9 cellular contexts compared by ENCODE assay signal in the genomic region with DNA sequence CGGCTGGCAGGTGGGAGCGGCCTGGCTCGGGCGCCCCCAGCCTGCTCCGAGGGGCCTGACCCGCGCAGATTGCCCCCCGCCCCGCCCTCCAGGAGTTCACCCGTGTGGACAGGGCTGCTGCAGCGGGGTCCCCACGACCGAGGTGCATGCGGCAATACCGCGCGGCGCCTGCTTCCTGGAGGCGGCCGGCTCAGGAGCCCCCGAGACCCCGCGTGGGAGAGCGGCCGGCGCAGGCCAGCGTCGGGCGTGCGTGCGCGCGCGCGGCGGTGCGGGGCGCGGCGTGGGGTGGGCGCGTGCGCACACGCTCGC. TPM values are rescaled to one million over a fixed set of nuclear protein-coding genes. Genes with fewer than 3 reads are reported as not detected.
DNase-seq lines count a peak whose midpoint lies in the region; ATAC-seq and TF ChIP-seq lines count a peak whose summit lies in the region.
"Had no signal": no experiment of that assay in that cellular context is flagged by ENCODE, and none has a peak within 500 bp of the region (broad histone marks: within the 10 kb centered on the region; RNA-seq: fewer than 3 reads in every experiment).

No MANE protein-coding gene starts in this region.

- H2AFZ ChIP-seq in MM.1S (ENCODE audit: low read length) (no peak overlapping the region), fibroblast of lung (ENCODE audit: low read length) (no peak overlapping the region)

- H4K20me1 ChIP-seq in MM.1S (ENCODE audit: insufficient read depth, low read length) (no peaks in the 10 kb centered on the region), fibroblast of lung (ENCODE audit: control insufficient read depth, extremely low read depth, insufficient read depth, low read length) (no peaks in the 10 kb centered on the region)

- no peak overlapping the region for H3K27ac ChIP-seq in CD4-positive, CD25-positive, alpha-beta regulatory T cell (ENCODE audit: insufficient read depth, low read length, poor library complexity, severe bottlenecking)
- no peak overlapping the region for H3K27ac ChIP-seq in MM.1S (ENCODE audit: low read length)
- no peak overlapping the region for H3K27ac ChIP-seq in fibroblast of lung (ENCODE audit: insufficient read depth, low read length)

- H3K4me2 ChIP-seq in MM.1S (ENCODE audit: low read depth, low read length) (peak overlapping the region; percentile 68; the same call in 1 of the 2 replicates), fibroblast of lung (ENCODE audit: extremely low read depth, insufficient read depth, low read length) (peak overlapping the region; percentile 25)

- peaks cover 4% of the 10 kb centered on the region for H3K36me3 Mint-ChIP-seq in CD4-positive, CD25-positive, alpha-beta regulatory T cell
- no peaks in the 10 kb centered on the region for H3K36me3 Mint-ChIP-seq in osteocyte (ENCODE audit: unreplicated experiment)

- no peak overlapping the region for H3K27ac Mint-ChIP-seq in CD4-positive, CD25-positive, alpha-beta regulatory T cell
- no peak overlapping the region for H3K27ac Mint-ChIP-seq in osteocyte (ENCODE audit: unreplicated experiment)

- peaks cover 68% of the 10 kb centered on the region for H3K27me3 Mint-ChIP-seq in CD4-positive, CD25-positive, alpha-beta regulatory T cell
- H3K27me3 Mint-ChIP-seq in osteocyte (ENCODE audit: unreplicated experiment) = peaks cover 28% of the 10 kb centered on the region

- no peaks in the 10 kb centered on the region for H3K9me3 ChIP-seq in CD4-positive, CD25-positive, alpha-beta regulatory T cell (ENCODE audit: control insufficient read depth in 2 of 2, low read length in 2 of 2)
- H3K9me3 ChIP-seq in MM.1S (replicated peaks; ENCODE audit: insufficient read depth, low read length) = no peaks in the 10 kb centered on the region
- H3K9me3 ChIP-seq in fibroblast of lung (ENCODE audit: control insufficient read depth, insufficient read depth, low read depth, low read length) = no peaks in the 10 kb centered on the region
- H3K9me3 ChIP-seq: pancreas had no signal

- TF ChIP-seq CTCF in MM.1S (IDR thresholded peaks at IDR 0.05; ENCODE audit: low read length) (no peak), fibroblast of lung (conservative IDR thresholded peaks at IDR 0.05 in 1 of 2, IDR thresholded peaks at IDR 0.05 in 1 of 2; ENCODE audit: low read depth in 1 of 2, low read length in 2 of 2) (no peak), osteocyte (IDR thresholded peaks at IDR 0.05) (no peak)

- H3K79me2 ChIP-seq in MM.1S (ENCODE audit: low read length) (no peaks in the 10 kb centered on the region), fibroblast of lung (ENCODE audit: control insufficient read depth, insufficient read depth, low read length) (no peaks in the 10 kb centered on the region)

- H3K9me2 ChIP-seq in MM.1S (replicated peaks; ENCODE audit: insufficient read depth, low read length) = no peaks in the 10 kb centered on the region

- no peak overlapping the region for H3K4me3 ChIP-seq in CD4-positive, CD25-positive, alpha-beta regulatory T cell (ENCODE audit: low read depth, low read length)
- H3K4me3 ChIP-seq in MM.1S (ENCODE audit: low read length) = peak overlapping the region; percentile 22; the same call in 1 of the 2 replicates
- H3K4me3 ChIP-seq in fibroblast of lung (replicated peaks in 1 of 4; ENCODE audit: control extremely low read depth in 1 of 4, insufficient read depth in 1 of 4, low read depth in 3 of 4, low read length in 4 of 4) = no peak overlapping the region

- H3F3A ChIP-seq in MM.1S (ENCODE audit: insufficient read depth, low read length) = no peaks in the 10 kb centered on the region

- ATAC-seq in CD4-positive, CD25-positive, alpha-beta regulatory T cell (ENCODE audit: low read depth in 2 of 2) = peak; percentile 3 to 9
- ATAC-seq in GM19467 (IDR thresholded peaks at IDR 0.05; ENCODE audit: unreplicated experiment) = no peak
- no peak for ATAC-seq in HG03196 (IDR thresholded peaks at IDR 0.05; ENCODE audit: unreplicated experiment)

- H3K9me3 Mint-ChIP-seq in CD4-positive, CD25-positive, alpha-beta regulatory T cell = peaks cover 0 to 9% (median 0%) of the 10 kb centered on the region in 7 donors
- no peaks in the 10 kb centered on the region for H3K9me3 Mint-ChIP-seq in osteocyte (ENCODE audit: unreplicated experiment)

- peaks cover 0 to 15% (median 6%) of the 10 kb centered on the region in 4 donors for H3K4me1 Mint-ChIP-seq in CD4-positive, CD25-positive, alpha-beta regulatory T cell
- peaks cover 13% of the 10 kb centered on the region for H3K4me1 Mint-ChIP-seq in osteocyte (ENCODE audit: unreplicated experiment)

- H3K4me3 Mint-ChIP-seq in CD4-positive, CD25-positive, alpha-beta regulatory T cell = peak overlapping the region in 1 of 4 donors; percentile 87
- H3K4me3 Mint-ChIP-seq in osteocyte (ENCODE audit: unreplicated experiment) = peak overlapping the region; percentile 74

- no peaks in the 10 kb centered on the region for H3K36me3 ChIP-seq in CD4-positive, CD25-positive, alpha-beta regulatory T cell (ENCODE audit: control insufficient read depth, insufficient read depth, low read length)
- no peaks in the 10 kb centered on the region for H3K36me3 ChIP-seq in MM.1S (replicated peaks; ENCODE audit: insufficient read depth, low read length)
- no peaks in the 10 kb centered on the region for H3K36me3 ChIP-seq in fibroblast of lung (ENCODE audit: control insufficient read depth, insufficient read depth, low read length)
- H3K36me3 ChIP-seq: pancreas had no signal

- H3K9ac ChIP-seq in MM.1S (ENCODE audit: low read length) (no peak overlapping the region), fibroblast of lung (ENCODE audit: insufficient read depth, low read length) (no peak overlapping the region)

- DNase-seq in CD4-positive, CD25-positive, alpha-beta regulatory T cell = no peak
- DNase-seq in MM.1S (no peak), fibroblast of lung (ENCODE audit: low read depth in 2 of 2) (no peak), osteocyte (ENCODE audit: extremely low spot score, unreplicated experiment) (no peak), HCEC 1CT (no peak), medulla oblongata (ENCODE audit: extremely low spot score) (no peak)

- peaks cover 16% of the 10 kb centered on the region for H3K27me3 ChIP-seq in CD4-positive, CD25-positive, alpha-beta regulatory T cell (ENCODE audit: control insufficient read depth, insufficient read depth, low read length)
- H3K27me3 ChIP-seq in MM.1S (replicated peaks; ENCODE audit: insufficient read depth, low read length) (peaks cover 66% of the 10 kb centered on the region), fibroblast of lung (ENCODE audit: control insufficient read depth, insufficient read depth, low read length) (peaks cover 30% of the 10 kb centered on the region)
- H3K27me3 ChIP-seq: pancreas had no signal

- peaks cover 24% of the 10 kb centered on the region for H3K4me1 ChIP-seq in CD4-positive, CD25-positive, alpha-beta regulatory T cell (ENCODE audit: control insufficient read depth, insufficient read depth, low read length, poor library complexity, severe bottlenecking)
- no peaks in the 10 kb centered on the region for H3K4me1 ChIP-seq in MM.1S (ENCODE audit: low read length)
- no peaks in the 10 kb centered on the region for H3K4me1 ChIP-seq in fibroblast of lung (ENCODE audit: control insufficient read depth, extremely low read depth, insufficient read depth, low read length)

RNA-seq across cellular contexts. Expression of a gene that starts 1.0 kb away (rescaled TPM):
- 0.20 TPM for total RNA-seq in CD4-positive, CD25-positive, alpha-beta regulatory T cell
- polyA plus RNA-seq in CD4-positive, CD25-positive, alpha-beta regulatory T cell = not detected
- under 0.01 and 0.26 TPM in 2 replicates for total RNA-seq in fibroblast of lung
- 0.07 and 0.11 TPM in 2 replicates for polyA plus RNA-seq in fibroblast of lung
- polyA plus RNA-seq in fibroblast of lung (2012) = 0.30 TPM in 1 of 2 replicates, not detected in the other
- polyA minus RNA-seq in fibroblast of lung (ENCODE audit: low replicate concordance) = not detected in 2 replicates
- total RNA-seq in osteocyte = 1.5 and 2.2 TPM in 2 replicates

RNA-seq across cellular contexts. Expression of a gene that starts 7.2 kb away (rescaled TPM):
- total RNA-seq in CD4-positive, CD25-positive, alpha-beta regulatory T cell = 0.94 TPM
- 1 to 10 TPM in 3 of 4 donors, under 1 TPM in 1; 0.39 to 4.8 (median 1.9) TPM for polyA plus RNA-seq in CD4-positive, CD25-positive, alpha-beta regulatory T cell
- total RNA-seq in fibroblast of lung = 4.0 and 7.7 TPM in 2 replicates
- polyA plus RNA-seq in fibroblast of lung = 0.53 and 1.1 TPM in 2 replicates
- polyA plus RNA-seq in fibroblast of lung (2012) = 2.8 and 3.4 TPM in 2 replicates
- polyA minus RNA-seq in fibroblast of lung (ENCODE audit: low replicate concordance) = 0.26 and 0.55 TPM in 2 replicates
- total RNA-seq in osteocyte = 2.9 and 3.7 TPM in 2 replicates

RNA-seq across cellular contexts. Expression of a gene that starts 21.8 kb away (rescaled TPM):
- total RNA-seq in CD4-positive, CD25-positive, alpha-beta regulatory T cell = 234 TPM
- polyA plus RNA-seq in CD4-positive, CD25-positive, alpha-beta regulatory T cell = 10 to 100 TPM; 31.9 to 40.7 (median 36.7) TPM
- total RNA-seq in fibroblast of lung = 29.3 and 32.0 TPM in 2 replicates
- 33.7 and 56.9 TPM in 2 replicates for polyA plus RNA-seq in fibroblast of lung
- polyA plus RNA-seq in fibroblast of lung (2012) = 68.3 and 107 TPM in 2 replicates
- polyA minus RNA-seq in fibroblast of lung (ENCODE audit: low replicate concordance) = 64.3 and 132 TPM in 2 replicates
- total RNA-seq in osteocyte = 159 and 162 TPM in 2 replicates

RNA-seq across cellular contexts. Expression of a gene that starts 29.5 kb away (rescaled TPM):
- 8.4 TPM for total RNA-seq in CD4-positive, CD25-positive, alpha-beta regulatory T cell
- 1 to 10 TPM; 2.8 to 5.8 (median 3.5) TPM for polyA plus RNA-seq in CD4-positive, CD25-positive, alpha-beta regulatory T cell
- total RNA-seq in fibroblast of lung = 61.9 and 96.1 TPM in 2 replicates
- polyA plus RNA-seq in fibroblast of lung = 76.2 and 89.8 TPM in 2 replicates
- polyA plus RNA-seq in fibroblast of lung (2012) = 101 and 132 TPM in 2 replicates
- polyA minus RNA-seq in fibroblast of lung (ENCODE audit: low replicate concordance) = 53.6 and 71.9 TPM in 2 replicates
- total RNA-seq in osteocyte = 123 and 126 TPM in 2 replicates

RNA-seq across cellular contexts. Expression of a gene that starts 44.2 kb away (rescaled TPM):
- 42.7 TPM for total RNA-seq in CD4-positive, CD25-positive, alpha-beta regulatory T cell
- 1 to 10 TPM; 5.7 to 8.6 (median 6.1) TPM for polyA plus RNA-seq in CD4-positive, CD25-positive, alpha-beta regulatory T cell
- total RNA-seq in fibroblast of lung = 13.4 and 18.5 TPM in 2 replicates
- polyA plus RNA-seq in fibroblast of lung = 6.6 and 7.1 TPM in 2 replicates
- polyA plus RNA-seq in fibroblast of lung (2012) = 13.4 and 19.0 TPM in 2 replicates
- 31.2 and 54.8 TPM in 2 replicates for polyA minus RNA-seq in fibroblast of lung (ENCODE audit: low replicate concordance)
- 32.1 and 32.4 TPM in 2 replicates for total RNA-seq in osteocyte

Comparison
In these comparisons a context has a peak if more than half of its experiments do, and no peak if none do; other contexts are left out.
1. ATAC-seq: peak in CD4-positive, CD25-positive, alpha-beta regulatory T cell (2 of 2); none in GM19467 (single experiment) and HG03196 (single experiment).